Comparison of ENCODE assay signal across 1 cellular context in genomic region chr7:20283997-20284396, GRCh38.
TF ChIP-seq lines count a peak whose summit lies in the region.

No MANE protein-coding gene starts in this region.

TF ChIP-seq in GM12878, 131 proteins besides CTCF, POLR2A, EP300 and RAD21 (continued from another document):
- TF ChIP-seq ATF2 (IDR thresholded peaks at IDR 0.05; ENCODE audit: low read length) (peak; percentile 93), BACH1 (IDR thresholded peaks at IDR 0.05; ENCODE audit: borderline replicate concordance) (peak; percentile 79; the same call in 1 of the 2 replicates), MTA2 (IDR thresholded peaks at IDR 0.05; ENCODE audit: low read depth) (peak; percentile 90), ZNF687 (IDR thresholded peaks at IDR 0.05) (peak; percentile 59; the same call in 1 of the 2 replicates)
